In the genomic region with DNA sequence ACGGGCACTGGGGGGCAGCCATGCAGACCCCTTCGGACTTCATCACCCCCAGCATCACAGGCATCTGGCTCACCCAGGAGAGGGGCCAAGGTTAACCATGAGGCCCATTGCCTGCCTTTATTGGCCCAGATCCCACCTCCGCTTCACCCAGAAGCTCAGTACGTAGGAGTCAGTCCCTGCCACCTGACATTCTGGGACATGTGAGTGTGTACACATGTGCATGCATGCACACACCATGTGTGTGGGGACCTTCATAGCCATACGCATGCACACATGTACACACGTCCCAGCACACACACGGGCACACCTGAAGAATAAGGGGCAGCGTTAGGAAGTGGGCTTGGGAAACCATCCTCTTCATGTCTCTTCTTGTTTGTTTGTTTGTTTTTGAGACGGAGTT, we compare ENCODE assay signal across 34 cellular contexts.
"Had no signal": no experiment of that assay in that cellular context is flagged by ENCODE, and none has a peak within 500 bp of the region (broad histone marks: within the 10 kb centered on the region; RNA-seq: fewer than 3 reads in every experiment).

No MANE protein-coding gene starts in this region.

- DNase-seq: activated CD4-positive, alpha-beta memory T cell treated with anti-CD3 and anti-CD28 coated beads for 36 hours; activated CD4-positive, alpha-beta T cell treated with anti-CD3 and anti-CD28 coated beads for 48 hours; activated CD8-positive, alpha-beta memory T cell treated with anti-CD3 and anti-CD28 coated beads, Interleukin-2, amount 50 U/mL, for 4 hours; activated gamma-delta T cell; activated naive CD8-positive, alpha-beta T cell treated with anti-CD3 and anti-CD28 coated beads, Interleukin-2, amount 50 U/mL, for 24 hours; activated T-cell treated with anti-CD3 and anti-CD28 coated beads, Interleukin-2, amount 50 U/mL, for 24 hours; amygdala; colonic mucosa; effector memory CD8-positive, alpha-beta T cell; erythroblast; naive B cell; nephron progenitor cell; pancreas; retina; stimulated activated CD4-positive, alpha-beta T cell treated with anti-CD3 and anti-CD28 coated beads, Interleukin-1b, Interleukin-23, amount 100 ng/mL, for 48 hours; stimulated activated CD4-positive, alpha-beta T cell treated with anti-CD3 and anti-CD28 coated beads, Interleukin-4, amount 100 ng/mL, for 4 hours; stimulated activated CD8-positive, alpha-beta memory T cell treated with anti-CD3 and anti-CD28 coated beads, Interleukin-4, amount 100 ng/mL, for 48 hours; stomach; T-helper 17 cell; T1000; transverse colon; WERI-Rb-1 had no signal

- H3K27me3 Mint-ChIP-seq: activated CD4-positive, alpha-beta memory T cell treated with anti-CD3 and anti-CD28 coated beads for 36 hours; activated naive CD4-positive, alpha-beta T cell treated with anti-CD3 and anti-CD28 coated beads, Interleukin-2, amount 50 U/mL, for 24 hours; activated naive CD8-positive, alpha-beta T cell treated with anti-CD3 and anti-CD28 coated beads, Interleukin-2, amount 50 U/mL, for 24 hours; activated T-cell treated with anti-CD3 and anti-CD28 coated beads, Interleukin-2, amount 50 U/mL, for 24 hours; effector memory CD8-positive, alpha-beta T cell; T-helper 17 cell had no signal

- H3K36me3 Mint-ChIP-seq: activated CD4-positive, alpha-beta memory T cell treated with anti-CD3 and anti-CD28 coated beads for 36 hours; activated naive CD4-positive, alpha-beta T cell treated with anti-CD3 and anti-CD28 coated beads, Interleukin-2, amount 50 U/mL, for 24 hours; mesothelial cell of epicardium; naive B cell had no signal

- H3K27ac ChIP-seq: colonic mucosa, gastroesophageal sphincter, hepatocyte, left lung, pancreas, prostate gland, stomach, transverse colon, WERI-Rb-1 had no signal

- H2AFZ ChIP-seq: hepatocyte had no signal

- H3K9me3 Mint-ChIP-seq: activated CD4-positive, alpha-beta memory T cell treated with anti-CD3 and anti-CD28 coated beads for 36 hours; activated naive CD4-positive, alpha-beta T cell treated with anti-CD3 and anti-CD28 coated beads, Interleukin-2, amount 50 U/mL, for 24 hours; activated naive CD8-positive, alpha-beta T cell treated with anti-CD3 and anti-CD28 coated beads, Interleukin-2, amount 50 U/mL, for 24 hours; activated T-cell treated with anti-CD3 and anti-CD28 coated beads, Interleukin-2, amount 50 U/mL, for 24 hours; effector memory CD8-positive, alpha-beta T cell; mesothelial cell of epicardium; naive B cell; nephron progenitor cell; stimulated activated memory B cell treated with anti-CD40 and anti-IgM and Interleukin-4, amounts not matched to agents 10 μg/mL and 1 μg/mL and 100 μg/mL, for 72 hours had no signal

- FAIRE-seq: pancreas, urothelium cell line had no signal

- H3K36me3 ChIP-seq: breast epithelium, colonic mucosa, prostate gland, transverse colon had no signal

- H3K27me3 ChIP-seq: breast epithelium, colonic mucosa, gastroesophageal sphincter, hepatocyte, pancreas, stomach, suprapubic skin, transverse colon had no signal

- H3K9me3 ChIP-seq: breast epithelium, colonic mucosa, gastroesophageal sphincter, left lung, pancreas, prostate gland, stomach, suprapubic skin, transverse colon had no signal

- H3K4me1 ChIP-seq: breast epithelium, colonic mucosa, left lung, pancreas, prostate gland, transverse colon had no signal

- H3K27ac Mint-ChIP-seq: activated CD4-positive, alpha-beta memory T cell treated with anti-CD3 and anti-CD28 coated beads for 36 hours; activated naive CD4-positive, alpha-beta T cell treated with anti-CD3 and anti-CD28 coated beads, Interleukin-2, amount 50 U/mL, for 24 hours; activated naive CD8-positive, alpha-beta T cell treated with anti-CD3 and anti-CD28 coated beads, Interleukin-2, amount 50 U/mL, for 24 hours; activated T-cell treated with anti-CD3 and anti-CD28 coated beads, Interleukin-2, amount 50 U/mL, for 24 hours; mesothelial cell of epicardium; nephron progenitor cell; stimulated activated memory B cell treated with anti-CD40 and anti-IgM and Interleukin-4, amounts not matched to agents 10 μg/mL and 1 μg/mL and 100 μg/mL, for 72 hours; T-helper 17 cell had no signal

- H3K4me2 ChIP-seq: hepatocyte, smooth muscle cell had no signal

- H3K4me3 Mint-ChIP-seq: activated CD4-positive, alpha-beta memory T cell treated with anti-CD3 and anti-CD28 coated beads for 36 hours; activated naive CD4-positive, alpha-beta T cell treated with anti-CD3 and anti-CD28 coated beads, Interleukin-2, amount 50 U/mL, for 24 hours; activated naive CD8-positive, alpha-beta T cell treated with anti-CD3 and anti-CD28 coated beads, Interleukin-2, amount 50 U/mL, for 24 hours; activated T-cell treated with anti-CD3 and anti-CD28 coated beads, Interleukin-2, amount 50 U/mL, for 24 hours; effector memory CD8-positive, alpha-beta T cell; mesothelial cell of epicardium; naive B cell; nephron progenitor cell; stimulated activated memory B cell treated with anti-CD40 and anti-IgM and Interleukin-4, amounts not matched to agents 10 μg/mL and 1 μg/mL and 100 μg/mL, for 72 hours; T-helper 17 cell had no signal

- H3K4me3 ChIP-seq: breast epithelium, colonic mucosa, gastroesophageal sphincter, hepatocyte, left lung, pancreas, prostate gland, smooth muscle cell, stomach, suprapubic skin, transverse colon had no signal

- H3K79me2 ChIP-seq: hepatocyte had no signal

- ATAC-seq: activated CD4-positive, CD25-positive, alpha-beta regulatory T cell treated with anti-CD3 and anti-CD28 coated beads, Interleukin-2, amount 50 U/mL, for 24 hours; activated naive CD8-positive, alpha-beta T cell treated with anti-CD3 and anti-CD28 coated beads, Interleukin-2, amount 50 U/mL, for 24 hours; effector memory CD8-positive, alpha-beta T cell; gastroesophageal sphincter; left lung; pancreas; stimulated activated memory B cell treated with anti-CD40 and anti-IgM and Interleukin-4, amounts not matched to agents 10 μg/mL and 1 μg/mL and 100 μg/mL, for 72 hours; T-helper 17 cell had no signal
